ENCODE assay signal across 19 cellular contexts in genomic region chr4:970854-971520, GRCh38. TPM values are rescaled to one million over a fixed set of nuclear protein-coding genes. Genes with fewer than 3 reads are reported as not detected.
DNase-seq lines count a peak whose midpoint lies in the region; ATAC-seq and TF ChIP-seq lines count a peak whose summit lies in the region.
"Had no signal": no experiment of that assay in that cellular context is flagged by ENCODE, and none has a peak within 500 bp of the region (broad histone marks: within the 10 kb centered on the region; RNA-seq: fewer than 3 reads in every experiment).

No MANE protein-coding gene starts in this region.

- 82% methylated on average over 17 of the region's 17 CpGs for WGBS in mammary epithelial cell (ENCODE audit: low coverage, missing lambda C conversion rate)
- 96% methylated on average over 14 of the region's 17 CpGs for WGBS in SK-N-SH (ENCODE audit: low lambda C conversion rate)

- in situ Hi-C loops in mammary epithelial cell (cut with MboI; ENCODE audit: low sequenced_read_pairs in 2 of 2) = no loop called here

- peaks cover 6 to 23% (median 18%) of the 10 kb centered on the region in 4 donors for H3K4me1 Mint-ChIP-seq in naive thymus-derived CD8-positive, alpha-beta T cell

- no peak overlapping the region for H3K4me3 ChIP-seq in BLaER1 treated with 17β-estradiol and CSF1 and Interleukin-3, amounts not matched to agents 10 nM and 100 nM
- H3K4me3 ChIP-seq in mammary epithelial cell (replicated peaks in 1 of 3; ENCODE audit: insufficient read depth in 1 of 3, low read depth in 2 of 3, low read length in 3 of 3) = no peak overlapping the region
- H3K4me3 ChIP-seq in SK-N-SH (ENCODE audit: low read depth in 2 of 2, low read length in 1 of 2) = no peak overlapping the region
- H3K4me3 ChIP-seq: HAP-1, K562, lung, ovary, smooth muscle cell had no signal

- H3K36me3 Mint-ChIP-seq in naive thymus-derived CD8-positive, alpha-beta T cell = no peaks in the 10 kb centered on the region

- no peak overlapping the region for H3K27ac ChIP-seq in BLaER1 treated with 17β-estradiol and CSF1 and Interleukin-3, amounts not matched to agents 10 nM and 100 nM
- H3K27ac ChIP-seq in mammary epithelial cell (ENCODE audit: insufficient read depth, low read depth, low read length) (no peak overlapping the region), SK-N-SH (ENCODE audit: low read depth in 2 of 2, low read length in 1 of 2) (no peak overlapping the region)
- H3K27ac ChIP-seq: ovary had no signal

- H4K20me1 ChIP-seq in BLaER1 treated with 17β-estradiol and CSF1 and Interleukin-3, amounts not matched to agents 10 nM and 100 nM = peaks cover 25 to 64% (median 45%) of the 10 kb centered on the region in 11 experiments
- no peaks in the 10 kb centered on the region for H4K20me1 ChIP-seq in mammary epithelial cell (ENCODE audit: insufficient read depth, low read length)
- peaks cover 18% of the 10 kb centered on the region for H4K20me1 ChIP-seq in SK-N-SH (ENCODE audit: insufficient read depth)

- intact Hi-C loops in mammary epithelial cell (cut with micrococcal nuclease) = no loop called here

- H3K9me2 ChIP-seq in SK-N-SH = no peaks in the 10 kb centered on the region

- H3K4me3 Mint-ChIP-seq in naive thymus-derived CD8-positive, alpha-beta T cell = peak overlapping the region in 9 of 10 donors; percentile 48 to 82 (median 66)
- H3K4me3 Mint-ChIP-seq: activated naive CD4-positive, alpha-beta T cell treated with anti-CD3 and anti-CD28 coated beads for 36 hours had no signal

- peak overlapping the region in 10 of 11 experiments; percentile 92 to 100 (median 100); a peak in 16 of 22 replicates for H3K4me2 ChIP-seq in BLaER1 treated with 17β-estradiol and CSF1 and Interleukin-3, amounts not matched to agents 10 nM and 100 nM
- H3K4me2 ChIP-seq in mammary epithelial cell (ENCODE audit: insufficient read depth, low read depth, low read length) (peak overlapping the region; percentile 95), SK-N-SH (no peak overlapping the region)

- H3F3A ChIP-seq in SK-N-SH (replicated peaks; ENCODE audit: insufficient read depth) = no peaks in the 10 kb centered on the region

- peaks cover 0 to 2% (median 0%) of the 10 kb centered on the region in 9 donors for H3K9me3 Mint-ChIP-seq in naive thymus-derived CD8-positive, alpha-beta T cell
- H3K9me3 Mint-ChIP-seq: activated naive CD4-positive, alpha-beta T cell treated with anti-CD3 and anti-CD28 coated beads for 36 hours had no signal

- peak overlapping the region in 8 of 10 donors; percentile 47 to 87 (median 76) for H3K27ac Mint-ChIP-seq in naive thymus-derived CD8-positive, alpha-beta T cell
- H3K27ac Mint-ChIP-seq: activated naive CD4-positive, alpha-beta T cell treated with anti-CD3 and anti-CD28 coated beads for 36 hours had no signal

- ATAC-seq in naive thymus-derived CD8-positive, alpha-beta T cell = no peak
- ATAC-seq in GM18861 (IDR thresholded peaks at IDR 0.05; ENCODE audit: unreplicated experiment) = no peak
- ATAC-seq: K562 had no signal

- CTCF ChIA-PET in mammary epithelial cell (lab: Charles Lee; ENCODE audit: low non-redundant PET) (no interaction called here), SK-N-SH (lab: Yijun Ruan, JAX) (interaction anchor here (0.7 to 1.6 kb wide), 2 partner anchors 28 to 40 kb away, joined by 3 read pairs; no protein-coding TSS in a partner anchor)

- H2AFZ ChIP-seq in mammary epithelial cell (ENCODE audit: low read depth, low read length) (no peak overlapping the region), SK-N-SH (ENCODE audit: low read depth) (no peak overlapping the region)

- H3K79me2 ChIP-seq in mammary epithelial cell (ENCODE audit: insufficient read depth, low read length) (peaks cover 20% of the 10 kb centered on the region), SK-N-SH (ENCODE audit: insufficient read depth) (peaks cover 18% of the 10 kb centered on the region; the same call in 1 of the 2 replicates)

- DNase-seq in EH (ENCODE audit: low read depth) (peak; percentile 8), mammary epithelial cell (no peak), C1 segment of cervical spinal cord (lab: John Stamatoyannopoulos, UW) (no peak), SK-N-SH (no peak), ureter (ENCODE audit: low spot score) (no peak)
- DNase-seq in naive thymus-derived CD8-positive, alpha-beta T cell = no peak
- DNase-seq: activated naive CD4-positive, alpha-beta T cell treated with anti-CD3 and anti-CD28 coated beads for 36 hours; BE2C; foreskin fibroblast; NCI-H1436; NCI-H226; ovary had no signal

- no peak for TF ChIP-seq RAD21 in SK-N-SH (IDR thresholded peaks at IDR 0.05; ENCODE audit: low read length)

- TF ChIP-seq CTCF in mammary epithelial cell (conservative IDR thresholded peaks at IDR 0.05 in 1 of 2, IDR thresholded peaks at IDR 0.05 in 1 of 2; ENCODE audit: extremely low read depth in 1 of 2, insufficient read depth in 1 of 2, low read depth in 1 of 2, low read length in 2 of 2) = no peak
- no peak for TF ChIP-seq CTCF in SK-N-SH (IDR thresholded peaks at IDR 0.05)

- H3K36me3 ChIP-seq in BLaER1 treated with 17β-estradiol and CSF1 and Interleukin-3, amounts not matched to agents 10 nM and 100 nM = peaks cover 9 to 42% (median 23%) of the 10 kb centered on the region in 11 experiments; a peak in 18 of 22 replicates
- peaks cover 2% of the 10 kb centered on the region for H3K36me3 ChIP-seq in mammary epithelial cell (ENCODE audit: insufficient read depth, low read length)
- peaks cover 0 to 8% of the 10 kb centered on the region in 2 experiments for H3K36me3 ChIP-seq in SK-N-SH (replicated peaks in 1 of 2; ENCODE audit: control insufficient read depth in 1 of 2, insufficient read depth in 2 of 2, low read length in 1 of 2)
- H3K36me3 ChIP-seq: BE2C, HAP-1, ovary had no signal

- no TSS peak for BruUV-seq in mammary epithelial cell (replicated peaks; lab: Mats Ljungman, UMichigan)

- POLR2A ChIA-PET in naive thymus-derived CD8-positive, alpha-beta T cell (lab: Charles Lee) = interaction anchor here (0.5 to 3.4 kb wide), 4 partner anchors 16 to 47 kb away, joined by 3 to 14 read pairs (median 4); partner anchors contain the start of genes GAK, IDUA and TMEM175
- POLR2A ChIA-PET in SK-N-SH (lab: Yijun Ruan, JAX) = no interaction called here

- H3K4me1 ChIP-seq in BLaER1 treated with 17β-estradiol and CSF1 and Interleukin-3, amounts not matched to agents 10 nM and 100 nM = peaks cover 25 to 41% (median 35%) of the 10 kb centered on the region in 10 experiments
- H3K4me1 ChIP-seq in mammary epithelial cell (ENCODE audit: insufficient read depth, low read length) = peaks cover 25% of the 10 kb centered on the region
- peaks cover 7 to 18% of the 10 kb centered on the region in 2 experiments; a peak in 1 of 4 replicates for H3K4me1 ChIP-seq in SK-N-SH (ENCODE audit: control insufficient read depth in 1 of 2, insufficient read depth in 2 of 2, low read depth in 1 of 2, low read length in 1 of 2)
- H3K4me1 ChIP-seq: BE2C had no signal

- no peaks in the 10 kb centered on the region for H3K27me3 ChIP-seq in BLaER1 treated with 17β-estradiol and CSF1 and Interleukin-3, amounts not matched to agents 10 nM and 100 nM
- H3K27me3 ChIP-seq in mammary epithelial cell (ENCODE audit: insufficient read depth, low read length) = no peaks in the 10 kb centered on the region
- no peaks in the 10 kb centered on the region for H3K27me3 ChIP-seq in SK-N-SH (ENCODE audit: insufficient read depth)
- H3K27me3 ChIP-seq: ovary had no signal

- H3K9ac ChIP-seq in BLaER1 treated with 17β-estradiol and CSF1 and Interleukin-3, amounts not matched to agents 10 nM and 100 nM = peak overlapping the region in 2 of 11 experiments; percentile 88 to 90; a peak in 1 of 22 replicates
- no peak overlapping the region for H3K9ac ChIP-seq in mammary epithelial cell (ENCODE audit: insufficient read depth, low read length)
- no peak overlapping the region for H3K9ac ChIP-seq in SK-N-SH

- H3K27me3 Mint-ChIP-seq in naive thymus-derived CD8-positive, alpha-beta T cell = no peaks in the 10 kb centered on the region

- no peak for TF ChIP-seq EP300 in SK-N-SH (IDR thresholded peaks at IDR 0.05; ENCODE audit: borderline replicate concordance in 1 of 2, low read depth in 1 of 2, low read length in 1 of 2)

- peaks cover 6 to 17% (median 15%) of the 10 kb centered on the region in 11 experiments; a peak in 20 of 22 replicates for H3K9me3 ChIP-seq in BLaER1 treated with 17β-estradiol and CSF1 and Interleukin-3, amounts not matched to agents 10 nM and 100 nM (replicated peaks in 1 of 11)
- H3K9me3 ChIP-seq in mammary epithelial cell (replicated peaks; ENCODE audit: insufficient read depth, low read length) (no peaks in the 10 kb centered on the region), SK-N-SH (no peaks in the 10 kb centered on the region)
- H3K9me3 ChIP-seq: BE2C, HAP-1, ovary had no signal

- dilution Hi-C loops in mammary epithelial cell (cut with HindIII; ENCODE audit: low sequenced_read_pairs) = loop anchor here (5.0 to 10.0 kb wide), 6 partner anchors 74 to 676 kb away; no protein-coding TSS in a partner anchor

RNA-seq across cellular contexts. Expression of gene DGKQ, which starts 2.4 kb away (rescaled TPM):
- total RNA-seq in mammary epithelial cell = 10 to 100 TPM; 13.7 to 13.8 TPM
- 6.8 TPM for polyA plus RNA-seq in mammary epithelial cell
- 4.2 TPM for polyA minus RNA-seq in mammary epithelial cell
- total RNA-seq in naive thymus-derived CD8-positive, alpha-beta T cell = 10 to 100 TPM; 37.4 to 39.9 TPM
- 10 to 100 TPM in 2 of 3 donors, 1 to 10 TPM in 1; 2.2 to 17.3 (median 10.0) TPM for polyA plus RNA-seq in naive thymus-derived CD8-positive, alpha-beta T cell
- polyA plus RNA-seq in SK-N-SH (2012; rRNA removed) = 10.9 and 11.5 TPM in 2 replicates
- 3.3 and 6.8 TPM in 2 replicates for polyA plus RNA-seq in SK-N-SH (2012; cell fraction: cytosol; rRNA removed)
- 50.0 and 64.3 TPM in 2 replicates for polyA plus RNA-seq in SK-N-SH (2012; cell fraction: nucleus; rRNA removed)
- 17.0 TPM for total RNA-seq in ureter

RNA-seq across cellular contexts. Expression of gene IDUA, which starts 15.9 kb away (rescaled TPM):
- total RNA-seq in mammary epithelial cell (10 to 100 TPM; 17.8 to 30.8 TPM), ureter (76.4 TPM)
- polyA plus RNA-seq in mammary epithelial cell (4.2 TPM), SK-N-SH (2012; rRNA removed) (24.4 and 32.1 TPM in 2 replicates)
- 0.98 TPM for polyA minus RNA-seq in mammary epithelial cell
- 10 to 100 TPM; 74.8 to 79.1 TPM for total RNA-seq in naive thymus-derived CD8-positive, alpha-beta T cell
- 10 to 100 TPM in 1 of 3 donors, 1 to 10 TPM in 2; 6.5 to 15.4 (median 9.6) TPM for polyA plus RNA-seq in naive thymus-derived CD8-positive, alpha-beta T cell
- polyA plus RNA-seq in SK-N-SH (2012; cell fraction: cytosol; rRNA removed) = 5.1 and 7.1 TPM in 2 replicates
- 333 and 514 TPM in 2 replicates for polyA plus RNA-seq in SK-N-SH (2012; cell fraction: nucleus; rRNA removed)

RNA-seq across cellular contexts. Expression of gene SLC26A1, which starts 22.2 kb away (rescaled TPM):
- total RNA-seq in mammary epithelial cell (not detected), ureter (0.18 TPM)
- polyA plus RNA-seq in mammary epithelial cell (not detected), SK-N-SH (2012; rRNA removed) (0.05 and 0.08 TPM in 2 replicates)
- polyA minus RNA-seq in mammary epithelial cell = not detected
- under 1 TPM; 0.39 to 0.44 TPM for total RNA-seq in naive thymus-derived CD8-positive, alpha-beta T cell
- polyA plus RNA-seq in naive thymus-derived CD8-positive, alpha-beta T cell = 1 to 10 TPM in 2 of 3 donors, under 1 TPM in 1; 0.72 to 1.3 (median 1.1) TPM
- polyA plus RNA-seq in SK-N-SH (2012; cell fraction: cytosol; rRNA removed) = 0.04 and 0.13 TPM in 2 replicates
- polyA plus RNA-seq in SK-N-SH (2012; cell fraction: nucleus; rRNA removed) = 0.48 and 0.63 TPM in 2 replicates
- total RNA-seq: activated naive CD4-positive, alpha-beta T cell treated with anti-CD3 and anti-CD28 coated beads for 36 hours; SK-MEL-5 had no signal

RNA-seq across cellular contexts. Expression of gene TMEM175, which starts 38.7 kb away (rescaled TPM):
- total RNA-seq in mammary epithelial cell (10 to 100 TPM; 12.0 to 21.5 TPM), ureter (39.1 TPM)
- polyA plus RNA-seq in mammary epithelial cell (13.8 TPM), SK-N-SH (2012; rRNA removed) (43.1 and 54.2 TPM in 2 replicates)
- polyA minus RNA-seq in mammary epithelial cell = 50.0 TPM
- 10 to 100 TPM; 65.6 to 72.9 TPM for total RNA-seq in naive thymus-derived CD8-positive, alpha-beta T cell
- polyA plus RNA-seq in naive thymus-derived CD8-positive, alpha-beta T cell = 10 to 100 TPM in 2 of 3 donors, 1 to 10 TPM in 1; 6.4 to 14.7 (median 11.5) TPM
- polyA plus RNA-seq in SK-N-SH (2012; cell fraction: cytosol; rRNA removed) = 12.9 and 16.8 TPM in 2 replicates
- polyA plus RNA-seq in SK-N-SH (2012; cell fraction: nucleus; rRNA removed) = 280 and 427 TPM in 2 replicates

RNA-seq across cellular contexts. Expression of gene GAK, which starts 38.9 kb away (rescaled TPM):
- total RNA-seq in mammary epithelial cell = 100 to 1,000 TPM in 1 of 2 donors, 10 to 100 TPM in 1; 59.5 to 109 TPM
- 25.1 TPM for polyA plus RNA-seq in mammary epithelial cell
- polyA minus RNA-seq in mammary epithelial cell = 29.7 TPM
- 100 to 1,000 TPM; 162 to 164 TPM for total RNA-seq in naive thymus-derived CD8-positive, alpha-beta T cell
- 10 to 100 TPM; 45.0 to 71.0 (median 57.6) TPM for polyA plus RNA-seq in naive thymus-derived CD8-positive, alpha-beta T cell
- 35.9 and 36.1 TPM in 2 replicates for polyA plus RNA-seq in SK-N-SH (2012; rRNA removed)
- polyA plus RNA-seq in SK-N-SH (2012; cell fraction: cytosol; rRNA removed) = 11.0 and 18.2 TPM in 2 replicates
- polyA plus RNA-seq in SK-N-SH (2012; cell fraction: nucleus; rRNA removed) = 131 and 150 TPM in 2 replicates
- total RNA-seq in ureter = 150 TPM
